In the genomic region with DNA sequence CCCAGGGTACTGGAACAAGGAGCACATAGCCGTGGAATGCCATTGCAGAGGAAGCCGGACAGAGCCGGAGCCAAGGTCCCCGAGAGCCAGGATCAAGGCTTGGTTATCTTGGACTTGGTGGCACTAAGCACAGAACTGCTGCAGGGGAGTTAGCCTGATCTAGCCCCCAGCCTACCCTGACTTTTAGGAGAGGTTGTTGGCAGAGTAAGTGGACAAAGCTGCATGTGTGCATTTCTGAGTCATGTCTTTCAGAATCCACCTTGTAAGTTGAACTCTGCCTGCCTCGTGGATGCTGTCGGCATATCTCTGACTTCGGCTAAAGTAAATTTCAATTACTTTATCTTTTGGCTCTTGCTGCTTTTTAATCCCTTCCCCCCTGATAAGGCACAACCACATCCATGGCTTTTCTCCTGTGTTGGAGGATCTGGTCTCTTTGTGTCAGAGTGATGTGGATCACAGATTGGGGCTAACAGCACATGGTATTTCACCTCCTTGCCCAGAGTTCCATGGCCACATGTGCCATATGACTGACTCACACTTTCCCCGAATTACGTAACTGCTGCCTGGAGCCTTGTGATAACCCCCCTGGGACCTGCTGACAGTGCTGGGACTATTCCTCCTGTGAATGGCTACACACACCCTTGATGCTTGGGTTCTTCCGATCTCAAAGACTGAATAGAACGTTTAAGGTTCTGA, we compare ENCODE assay signal across 13 cellular contexts.
DNase-seq lines count a peak whose midpoint lies in the region; ATAC-seq, FAIRE-seq and TF ChIP-seq lines count a peak whose summit lies in the region.
"Had no signal": no experiment of that assay in that cellular context is flagged by ENCODE, and none has a peak within 500 bp of the region (broad histone marks: within the 10 kb centered on the region; RNA-seq: fewer than 3 reads in every experiment).

No MANE protein-coding gene starts in this region.

- no peak for TF ChIP-seq RAD21 in IMR-90 (IDR thresholded peaks at IDR 0.05; ENCODE audit: low read length)
- TF ChIP-seq RAD21 in HepG2 (CRISPR knock-in tag; IDR thresholded peaks at IDR 0.05), result no peak

- H2AK5ac ChIP-seq in IMR-90 (ENCODE audit: low read depth, low read length), result no peak overlapping the region

- H2BK15ac ChIP-seq in IMR-90 (ENCODE audit: low read depth, low read length), result no peak overlapping the region

- H3K4me2 ChIP-seq in IMR-90 (ENCODE audit: low read depth, low read length) (no peak overlapping the region), HepG2 (ENCODE audit: low read depth, low read length) (no peak overlapping the region)

- dilution Hi-C loops in IMR-90 (cut with HindIII; ENCODE audit: low sequenced_read_pairs, unreplicated experiment), result no loop called here

- H3K23ac ChIP-seq in IMR-90 (ENCODE audit: low read depth, low read length), result no peak overlapping the region

- in situ Hi-C loops in IMR-90 (cut with MboI; ENCODE audit: low sequenced_read_pairs), result no loop called here
- in situ Hi-C loops in brain microvascular endothelial cell (cut with HindIII; ENCODE audit: low pct_ligation_motif_present, low sequenced_read_pairs), result no loop called here
- in situ Hi-C loops in HepG2 (cut with HindIII; ENCODE audit: extremely low pct_ligation_motif_present, low pct_unique_long_range_greater_than_20kb), result no loop called here
- in situ Hi-C loops in GM13977 (cut with MboI; ENCODE audit: low pct_unique_long_range_greater_than_20kb, low sequenced_read_pairs, unreplicated experiment), result no loop called here

- no peak for FAIRE-seq in HepG2 (lab: Jason Lieb, UNC)

- TF ChIP-seq CTCF in AG10803 (conservative IDR thresholded peaks at IDR 0.05; ENCODE audit: low read length), result no peak
- no peak for TF ChIP-seq CTCF in IMR-90 (conservative IDR thresholded peaks at IDR 0.05; ENCODE audit: low read depth, low read length)
- no peak for TF ChIP-seq CTCF in brain microvascular endothelial cell (IDR thresholded peaks at IDR 0.05; ENCODE audit: low read depth, low read length, missing control alignments)
- no peak for TF ChIP-seq CTCF in HepG2 (CRISPR knock-in tag; IDR thresholded peaks at IDR 0.05)
- no peak for TF ChIP-seq CTCF in GM10266 (IDR thresholded peaks at IDR 0.05; ENCODE audit: control insufficient read depth, insufficient read depth, low read depth, missing control alignments)
- no peak for TF ChIP-seq CTCF in GM13977 (IDR thresholded peaks at IDR 0.05; ENCODE audit: extremely low read depth, insufficient read depth, missing control alignments)

- CTCF ChIA-PET in IMR-90 (lab: Yijun Ruan, JAX) (no interaction called here), HepG2 (lab: Yijun Ruan, JAX; ENCODE audit: low intra/inter-chr PET ratio, low total read pairs) (no interaction called here)

- H3K14ac ChIP-seq in IMR-90 (replicated peaks; ENCODE audit: low read depth, low read length), result no peak overlapping the region

- no peak overlapping the region for H4K8ac ChIP-seq in IMR-90 (ENCODE audit: low read depth in 2 of 2, low read length in 2 of 2)

- no peak overlapping the region for H3K4me3 ChIP-seq in AG10803 (ENCODE audit: low read length)
- no peak overlapping the region for H3K4me3 ChIP-seq in IMR-90 (ENCODE audit: insufficient read depth, low read depth, low read length)
- no peak overlapping the region for H3K4me3 ChIP-seq in brain microvascular endothelial cell (ENCODE audit: low read depth, low read length)
- no peak overlapping the region for H3K4me3 ChIP-seq in HepG2 (replicated peaks in 1 of 3; ENCODE audit: insufficient read depth in 1 of 3, low read depth in 2 of 3, low read length in 3 of 3)

- no peaks in the 10 kb centered on the region for H3K36me3 ChIP-seq in IMR-90 (ENCODE audit: control insufficient read depth, insufficient read depth, low read length)
- no peaks in the 10 kb centered on the region for H3K36me3 ChIP-seq in brain microvascular endothelial cell (replicated peaks)
- H3K36me3 ChIP-seq in HepG2 (replicated peaks in 1 of 2; ENCODE audit: control insufficient read depth in 1 of 2, insufficient read depth in 2 of 2, low read length in 2 of 2), result no peaks in the 10 kb centered on the region

- no peak overlapping the region for H3K18ac ChIP-seq in IMR-90 (ENCODE audit: low read depth, low read length)

- BruUV-seq in IMR-90 (replicated peaks; lab: Mats Ljungman, UMichigan) (no TSS peak), HepG2 (replicated peaks; lab: Mats Ljungman, UMichigan) (no TSS peak)

- H3K27ac ChIP-seq in IMR-90 (ENCODE audit: insufficient read depth, low read length) (no peak overlapping the region), brain microvascular endothelial cell (no peak overlapping the region), HepG2 (ENCODE audit: extremely low read length, insufficient read depth, low read length) (no peak overlapping the region)
- H3K27ac ChIP-seq: epithelial cell of prostate had no signal

- H2BK20ac ChIP-seq in IMR-90 (ENCODE audit: low read depth, low read length), result no peak overlapping the region

- no peak overlapping the region for H2AK9ac ChIP-seq in IMR-90 (replicated peaks; ENCODE audit: low read depth, low read length, poor library complexity)

- no peak overlapping the region for H4K5ac ChIP-seq in IMR-90 (ENCODE audit: low read depth, low read length)

- no peak for TF ChIP-seq POLR2A in IMR-90 (IDR thresholded peaks at IDR 0.05; ENCODE audit: low read depth, low read length)
- no peak for TF ChIP-seq POLR2A in HepG2 (IDR thresholded peaks at IDR 0.05; ENCODE audit: insufficient read depth in 1 of 2, low read depth in 2 of 2, low read length in 2 of 2)

- no peak overlapping the region for H4K91ac ChIP-seq in IMR-90 (ENCODE audit: insufficient read depth, low read depth, low read length)

- peak; percentile 68 for DNase-seq in AG10803 (ENCODE audit: low read depth)
- peak; percentile 1 for DNase-seq in IMR-90
- peak; percentile 45 for DNase-seq in brain microvascular endothelial cell
- DNase-seq in HepG2 (ENCODE audit: low spot score), result no peak
- DNase-seq in GM10266 (ENCODE audit: extremely low spot score), result no peak
- no peak for DNase-seq in hepatic stellate cell (ENCODE audit: low spot score)
- no peak for DNase-seq in NCI-H1694 (lab: John Stamatoyannopoulos, UW)
- DNase-seq in GM13977 (ENCODE audit: low spot score), result no peak
- DNase-seq: kidney glomerular epithelial cell; NCI-H146; stimulated activated CD4-positive, alpha-beta T cell treated with anti-CD3 and anti-CD28 coated beads, Interleukin-4, amount 100 ng/mL, for 1 hour; T-helper 9 cell had no signal

- H4K20me1 ChIP-seq in IMR-90 (ENCODE audit: insufficient read depth, low read length) (no peaks in the 10 kb centered on the region), HepG2 (ENCODE audit: insufficient read depth, low read length) (no peaks in the 10 kb centered on the region)

- WGBS in IMR-90 (ENCODE audit: extremely low coverage in 2 of 2, insufficient read length in 1 of 2), 2 experiments, result 60% methylated on average over 7 of the region's 11 CpGs; no CpG with 5 or more reads in 1 of the 2 experiments
- 33% methylated on average over 11 of the region's 11 CpGs for WGBS in HepG2 (ENCODE audit: low lambda C conversion rate)

- H3K9me3 ChIP-seq in IMR-90 (ENCODE audit: control insufficient read depth, insufficient read depth, low read length) (no peaks in the 10 kb centered on the region), HepG2 (ENCODE audit: low read length) (no peaks in the 10 kb centered on the region)

- no peak for ATAC-seq in IMR-90 (ENCODE audit: low read depth)
- no peak for ATAC-seq in HepG2

- no peaks in the 10 kb centered on the region for H3K79me2 ChIP-seq in HepG2 (ENCODE audit: insufficient read depth, low read length)

- H2AFZ ChIP-seq in IMR-90 (replicated peaks; ENCODE audit: low read length, poor library complexity) (no peak overlapping the region), HepG2 (ENCODE audit: low read length) (no peak overlapping the region)

- no peak overlapping the region for H3K56ac ChIP-seq in IMR-90 (ENCODE audit: extremely low read depth, insufficient read depth, low read length)

- H3K9me1 ChIP-seq in IMR-90 (ENCODE audit: insufficient read depth, low read length), result no peaks in the 10 kb centered on the region

- no peak for TF ChIP-seq EP300 in HepG2 (IDR thresholded peaks at IDR 0.05; ENCODE audit: low read depth in 2 of 2, low read length in 2 of 2)
- no peak for TF ChIP-seq EP300 in HepG2 (CRISPR knock-in tag; IDR thresholded peaks at IDR 0.05; ENCODE audit: borderline replicate concordance)

- intact Hi-C loops in IMR-90 (cut with micrococcal nuclease) (no loop called here), HepG2 (cut with micrococcal nuclease; ENCODE audit: unreplicated experiment) (no loop called here)

- H2BK120ac ChIP-seq in IMR-90 (ENCODE audit: low read depth, low read length), result no peak overlapping the region

- H3K27me3 ChIP-seq in IMR-90 (ENCODE audit: control insufficient read depth, insufficient read depth, low read length), result no peaks in the 10 kb centered on the region
- H3K27me3 ChIP-seq in brain microvascular endothelial cell (replicated peaks), result no peaks in the 10 kb centered on the region
- no peaks in the 10 kb centered on the region; a peak in 1 of 5 replicates for H3K27me3 ChIP-seq in HepG2 (ENCODE audit: control insufficient read depth in 1 of 2, insufficient read depth in 2 of 2, low read length in 2 of 2)

- H3K4ac ChIP-seq in IMR-90 (ENCODE audit: low read depth, low read length), result no peak overlapping the region

- no peak overlapping the region for H2BK5ac ChIP-seq in IMR-90 (ENCODE audit: low read depth, low read length, poor library complexity, severe bottlenecking)

- no peaks in the 10 kb centered on the region for H3K4me1 ChIP-seq in IMR-90 (ENCODE audit: control insufficient read depth, insufficient read depth, low read length)
- 0 out of 2 replicates have a peak, but pooled peaks cover 11% of the 10 kb centered on the region for H3K4me1 ChIP-seq in HepG2 (ENCODE audit: insufficient read depth, low read length)

- H3K9ac ChIP-seq in IMR-90 (ENCODE audit: low read depth, low read length), result no peak overlapping the region
- H3K9ac ChIP-seq in HepG2 (ENCODE audit: insufficient read depth, low read depth, low read length), result no peak overlapping the region

- H3K79me1 ChIP-seq in IMR-90 (ENCODE audit: low read depth in 1 of 2, low read length in 2 of 2), result no peaks in the 10 kb centered on the region

- POLR2A ChIA-PET in IMR-90 (lab: Charles Lee; ENCODE audit: unreplicated experiment), result no interaction called here
- POLR2A ChIA-PET in HepG2 (lab: Yijun Ruan, JAX), result no interaction called here

TF ChIP-seq in IMR-90, 13 proteins besides CTCF, POLR2A, EP300 and RAD21 (continues in another document):
- no peak for TF ChIP-seq FOS (IDR thresholded peaks at IDR 0.05; ENCODE audit: low read depth, low read length)
- TF ChIP-seq MXI1 (IDR thresholded peaks at IDR 0.05; ENCODE audit: borderline replicate concordance, low read depth, low read length), result no peak
- TF ChIP-seq RFX5 (IDR thresholded peaks at IDR 0.05; ENCODE audit: low read depth, low read length), result no peak
- TF ChIP-seq BHLHE40 (IDR thresholded peaks at IDR 0.05; ENCODE audit: low read depth, low read length), result no peak

Comparison
In these comparisons a context has a peak if more than half of its experiments do, and no peak if none do; other contexts are left out.
1. DNase-seq: peak in AG10803 (single experiment), IMR-90 (single experiment) and brain microvascular endothelial cell (single experiment); none in HepG2 (single experiment), GM10266 (single experiment), hepatic stellate cell (single experiment), NCI-H1694 (single experiment) and GM13977 (single experiment).